33 cellular contexts compared by ENCODE assay signal in genomic region chr15:50238263-50238662, GRCh38. TPM values are rescaled to one million over a fixed set of nuclear protein-coding genes. Genes with fewer than 3 reads are reported as not detected.
"Had no signal": no experiment of that assay in that cellular context is flagged by ENCODE, and none has a peak within 500 bp of the region (broad histone marks: within the 10 kb centered on the region; RNA-seq: fewer than 3 reads in every experiment).

No MANE protein-coding gene starts in this region.

- H3K36me3 ChIP-seq: ascending aorta, cardiac muscle cell, MG63, Peyer's patch, SJSA1 had no signal

- H3K4me3 Mint-ChIP-seq: activated CD4-positive, alpha-beta T cell treated with anti-CD3 and anti-CD28 coated beads, Interleukin-2, amount 10 ng/mL, durations not matched to agents 24 days and 14 days; activated CD8-positive, alpha-beta T cell treated with anti-CD3 and anti-CD28 coated beads for 36 hours; activated naive CD4-positive, alpha-beta T cell treated with anti-CD3 and anti-CD28 coated beads, Interleukin-2, amount 10 ng/mL, durations not matched to agents 7 days and 5 days; activated naive CD8-positive, alpha-beta T cell treated with anti-CD3 and anti-CD28 coated beads, Interleukin-2, amount 10 ng/mL, durations not matched to agents 7 days and 5 days; activated T-cell treated with anti-CD3 and anti-CD28 coated beads, Interleukin-2, amount 50 U/mL, for 4 hours; activated T-helper 1 cell treated with anti-CD3 and anti-CD28 coated beads, Interleukin-12 subunit alpha, Interleukin-12 subunit beta, Interleukin-2, Interleukin-4 antibody, amounts not matched to agents 30 ng/mL and 10 ng/mL and 1 ng/mL, durations not matched to agents 14 hours and 24 hours and 36 hours; central memory CD8-positive, alpha-beta T cell; T-helper 1 cell treated with Interleukin-12 subunit alpha and Interleukin-12 subunit beta and Interleukin-4 antibody, amounts not matched to agents 30 μg/mL and 1 μg/mL, for 36 hours; T-helper 2 cell treated with Interferon-gamma antibody and Interleukin-4, amounts not matched to agents 5 μg/mL and 100 μg/mL, for 36 hours had no signal

- FAIRE-seq: TTC549 had no signal

- H3K27ac ChIP-seq: ascending aorta, cardiac muscle cell, Peyer's patch, SJSA1 had no signal

- H3K9ac ChIP-seq: SK-N-SH had no signal

- H3K4me1 Mint-ChIP-seq: activated naive CD4-positive, alpha-beta T cell treated with anti-CD3 and anti-CD28 coated beads, Interleukin-2, amount 10 ng/mL, durations not matched to agents 7 days and 5 days; central memory CD8-positive, alpha-beta T cell had no signal

- DNase-seq: activated CD4-positive, alpha-beta T cell treated with anti-CD3 and anti-CD28 coated beads, Interleukin-2, amount 10 ng/mL, durations not matched to agents 24 days and 14 days; activated CD4-positive, alpha-beta T cell treated with anti-CD3 and anti-CD28 coated beads, Interleukin-2, amount 50 U/mL, for 4 hours; activated CD8-positive, alpha-beta memory T cell treated with anti-CD3 and anti-CD28 coated beads, Interleukin-2, amount 50 U/mL, for 4 hours; activated CD8-positive, alpha-beta T cell treated with anti-CD3 and anti-CD28 coated beads for 36 hours; activated effector memory CD4-positive, alpha-beta T cell treated with Interleukin-2 at 50 U/mL for 16 hours; activated naive CD4-positive, alpha-beta T cell treated with anti-CD3 and anti-CD28 coated beads, Interleukin-2, amount 10 ng/mL, durations not matched to agents 7 days and 5 days; activated naive CD8-positive, alpha-beta T cell treated with anti-CD3 and anti-CD28 coated beads, Interleukin-2, amount 10 ng/mL, durations not matched to agents 7 days and 5 days; activated T-cell treated with anti-CD3 and anti-CD28 coated beads for 4 hours; activated T-cell treated with anti-CD3 and anti-CD28 coated beads, Interleukin-2, amount 50 U/mL, for 4 hours; amygdala; Kasumi-1; KG1; MG63; NCI-H1048; NCI-H1105 treated with DMSO at 0.1 percent for 48 hours; NCI-H1436 treated with DMSO at 0.1 percent for 48 hours; NCI-H1694 treated with DMSO at 0.1 percent for 48 hours; NCI-H2029; NCI-H345; NCI-H524 treated with DMSO at 0.1 percent for 48 hours; PC-3; Peyer's patch; RPMI8226; SHP77 treated with DMSO at 0.1 percent for 48 hours; SK-N-SH had no signal

- H3K4me2 ChIP-seq: SK-N-SH had no signal

- H3K9me3 ChIP-seq: ascending aorta, MG63, Peyer's patch, SJSA1, SK-N-SH had no signal

- H3K27me3 ChIP-seq: ascending aorta, MG63, Peyer's patch, SJSA1 had no signal

- ATAC-seq: activated CD8-positive, alpha-beta T cell treated with anti-CD3 and anti-CD28 coated beads for 36 hours; activated T-cell treated with anti-CD3 and anti-CD28 coated beads, Interleukin-2, amount 50 U/mL, for 4 hours; PC-3 had no signal

- H3K27me3 Mint-ChIP-seq: activated CD4-positive, alpha-beta T cell treated with anti-CD3 and anti-CD28 coated beads, Interleukin-2, amount 10 ng/mL, durations not matched to agents 24 days and 14 days; activated CD8-positive, alpha-beta T cell treated with anti-CD3 and anti-CD28 coated beads for 36 hours; activated naive CD4-positive, alpha-beta T cell treated with anti-CD3 and anti-CD28 coated beads, Interleukin-2, amount 10 ng/mL, durations not matched to agents 7 days and 5 days; activated naive CD8-positive, alpha-beta T cell treated with anti-CD3 and anti-CD28 coated beads, Interleukin-2, amount 10 ng/mL, durations not matched to agents 7 days and 5 days; central memory CD8-positive, alpha-beta T cell had no signal

- H3K27ac Mint-ChIP-seq: activated CD4-positive, alpha-beta T cell treated with anti-CD3 and anti-CD28 coated beads, Interleukin-2, amount 10 ng/mL, durations not matched to agents 24 days and 14 days; activated CD8-positive, alpha-beta T cell treated with anti-CD3 and anti-CD28 coated beads for 36 hours; activated naive CD4-positive, alpha-beta T cell treated with anti-CD3 and anti-CD28 coated beads, Interleukin-2, amount 10 ng/mL, durations not matched to agents 7 days and 5 days; activated naive CD8-positive, alpha-beta T cell treated with anti-CD3 and anti-CD28 coated beads, Interleukin-2, amount 10 ng/mL, durations not matched to agents 7 days and 5 days; activated T-helper 1 cell treated with anti-CD3 and anti-CD28 coated beads, Interleukin-12 subunit alpha, Interleukin-12 subunit beta, Interleukin-2, Interleukin-4 antibody, amounts not matched to agents 30 ng/mL and 10 ng/mL and 1 ng/mL, durations not matched to agents 14 hours and 24 hours and 36 hours; T-helper 1 cell treated with Interleukin-12 subunit alpha and Interleukin-12 subunit beta and Interleukin-4 antibody, amounts not matched to agents 30 μg/mL and 1 μg/mL, for 36 hours; T-helper 2 cell treated with Interferon-gamma antibody and Interleukin-4, amounts not matched to agents 5 μg/mL and 100 μg/mL, for 36 hours had no signal

- H3K4me3 ChIP-seq: ascending aorta, cardiac muscle cell, MG63, Peyer's patch, SJSA1 had no signal

- H3K9me3 Mint-ChIP-seq: activated CD8-positive, alpha-beta T cell treated with anti-CD3 and anti-CD28 coated beads for 36 hours; activated naive CD4-positive, alpha-beta T cell treated with anti-CD3 and anti-CD28 coated beads, Interleukin-2, amount 10 ng/mL, durations not matched to agents 7 days and 5 days; activated naive CD8-positive, alpha-beta T cell treated with anti-CD3 and anti-CD28 coated beads, Interleukin-2, amount 10 ng/mL, durations not matched to agents 7 days and 5 days; activated T-cell treated with anti-CD3 and anti-CD28 coated beads, Interleukin-2, amount 50 U/mL, for 4 hours; activated T-helper 1 cell treated with anti-CD3 and anti-CD28 coated beads, Interleukin-12 subunit alpha, Interleukin-12 subunit beta, Interleukin-2, Interleukin-4 antibody, amounts not matched to agents 30 ng/mL and 10 ng/mL and 1 ng/mL, durations not matched to agents 14 hours and 24 hours and 36 hours; central memory CD8-positive, alpha-beta T cell; T-helper 1 cell treated with Interleukin-12 subunit alpha and Interleukin-12 subunit beta and Interleukin-4 antibody, amounts not matched to agents 30 μg/mL and 1 μg/mL, for 36 hours; T-helper 2 cell treated with Interferon-gamma antibody and Interleukin-4, amounts not matched to agents 5 μg/mL and 100 μg/mL, for 36 hours had no signal

- H3K4me1 ChIP-seq: ascending aorta, Peyer's patch, SJSA1 had no signal

RNA-seq across cellular contexts. Expression of gene HDC, which starts 27.3 kb away (rescaled TPM):
- total RNA-seq: activated CD8-positive, alpha-beta T cell treated with anti-CD3 and anti-CD28 coated beads for 36 hours; ascending aorta; cardiac muscle cell; PC-3; SJSA1 had no signal
- polyA plus RNA-seq: cardiac muscle cell, SK-N-SH had no signal

RNA-seq across cellular contexts. Expression of gene SLC27A2, which starts 56.3 kb away (rescaled TPM):
- total RNA-seq: ascending aorta, cardiac muscle cell had no signal
- polyA plus RNA-seq: cardiac muscle cell had no signal
